Comparison of ENCODE assay signal across 8 cellular contexts in the genomic region with DNA sequence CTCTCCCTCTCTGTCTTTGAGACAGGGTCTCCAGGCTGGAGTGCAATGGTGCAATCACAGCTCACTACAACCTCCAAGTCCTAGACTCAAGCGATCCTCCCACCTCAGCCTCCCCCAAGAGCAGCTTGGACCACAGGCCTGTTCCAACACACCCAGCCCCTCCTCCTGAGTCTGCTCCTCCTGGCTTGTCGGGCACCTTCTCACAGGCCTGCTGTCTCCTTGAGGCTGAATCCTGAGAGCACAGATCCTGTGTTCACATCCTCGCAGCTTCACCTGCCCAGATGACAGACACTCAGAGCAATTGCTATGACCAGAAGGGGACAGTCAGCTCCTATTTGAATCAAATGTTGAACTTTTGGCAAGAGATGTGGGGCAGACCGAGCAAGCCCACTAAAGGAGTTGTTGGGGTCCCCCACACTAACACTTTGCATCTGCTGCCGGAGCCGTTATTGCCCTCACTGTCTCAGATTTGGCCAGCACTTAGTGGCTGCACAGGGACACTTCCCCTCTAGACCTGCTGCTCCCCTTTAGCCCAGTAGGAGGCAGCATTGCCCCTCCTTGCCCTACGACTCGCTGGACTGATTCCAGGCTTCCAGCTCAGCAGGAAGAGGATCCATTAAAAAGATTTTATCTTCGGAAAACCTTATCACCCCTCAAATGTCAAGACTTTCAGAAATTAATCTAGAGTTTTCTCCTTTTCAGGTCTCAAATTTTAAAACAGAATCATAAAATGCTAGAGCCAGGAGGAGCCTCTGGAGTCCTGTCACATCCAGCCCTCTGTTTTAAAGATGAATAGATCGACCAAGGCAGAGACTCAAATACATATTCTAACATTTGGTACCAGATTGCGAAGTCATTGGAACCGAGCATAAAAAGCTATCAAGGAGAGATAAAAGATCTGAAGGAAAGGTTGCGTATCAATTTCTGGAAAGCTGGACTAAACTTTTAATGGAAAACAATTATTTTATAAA.
DNase-seq lines count a peak whose midpoint lies in the region; ATAC-seq and TF ChIP-seq lines count a peak whose summit lies in the region.

No MANE protein-coding gene starts in this region.

- no peaks in the 10 kb centered on the region for H3K9me3 Mint-ChIP-seq in activated B cell treated with CpG ODN at 0.5 μM for 24 hours
- no peaks in the 10 kb centered on the region for H3K9me3 Mint-ChIP-seq in central memory CD8-positive, alpha-beta T cell

- no peak overlapping the region for H3K4me3 Mint-ChIP-seq in activated B cell treated with CpG ODN at 0.5 μM for 24 hours
- no peak overlapping the region for H3K4me3 Mint-ChIP-seq in central memory CD8-positive, alpha-beta T cell

- H3K4me3 ChIP-seq in GM12864 (ENCODE audit: low read depth, low read length) = no peak overlapping the region

- TF ChIP-seq CTCF in GM12864 (IDR thresholded peaks at IDR 0.05; ENCODE audit: low read depth, low read length, missing control alignments) (peak; percentile 98), activated B cell treated with CpG ODN at 0.5 μM for 24 hours (IDR thresholded peaks at IDR 0.05) (no peak)

- no peaks in the 10 kb centered on the region for H3K36me3 Mint-ChIP-seq in activated B cell treated with CpG ODN at 0.5 μM for 24 hours (ENCODE audit: low read depth)
- no peaks in the 10 kb centered on the region for H3K36me3 Mint-ChIP-seq in central memory CD8-positive, alpha-beta T cell (ENCODE audit: insufficient read depth)

- CTCF ChIA-PET in activated B cell treated with CpG ODN at 0.5 μM for 24 hours (lab: Charles Lee) = interaction anchor here (0.7 to 5.2 kb wide), 10 partner anchors 12 to 1688 kb away, joined by 3 to 116 read pairs (median 4); no protein-coding TSS in a partner anchor

- POLR2A ChIA-PET in activated B cell treated with CpG ODN at 0.5 μM for 24 hours (lab: Charles Lee) = no interaction called here

- intact Hi-C loops in activated B cell treated with CpG ODN at 0.5 μM for 24 hours (cut with micrococcal nuclease) = loop anchor here (2.0 to 10.0 kb wide), 4 partner anchors 119 to 1687 kb away; no protein-coding TSS in a partner anchor

- H3K4me1 Mint-ChIP-seq in activated B cell treated with CpG ODN at 0.5 μM for 24 hours = no peaks in the 10 kb centered on the region
- no peaks in the 10 kb centered on the region for H3K4me1 Mint-ChIP-seq in central memory CD8-positive, alpha-beta T cell

- peak; percentile 77 for ATAC-seq in HG02588 (IDR thresholded peaks at IDR 0.05; ENCODE audit: unreplicated experiment)
- peak; percentile 65 for ATAC-seq in activated B cell treated with CpG ODN at 0.5 μM for 24 hours (ENCODE audit: low read depth)
- no peak for ATAC-seq in central memory CD8-positive, alpha-beta T cell (replicated peaks; ENCODE audit: extremely low read depth, poor library complexity, severe bottlenecking)
- no peak for ATAC-seq in GM21526 (IDR thresholded peaks at IDR 0.05; ENCODE audit: low FRiP score, unreplicated experiment)

- peak; percentile 3 for DNase-seq in GM12864 (ENCODE audit: low read depth)
- peak; percentile 46 for DNase-seq in NCI-H187 treated with DMSO at 0.1 percent for 48 hours (lab: John Stamatoyannopoulos, UW)
- peak; percentile 47 for DNase-seq in activated B cell treated with CpG ODN at 0.5 μM for 24 hours
- DNase-seq in central memory CD8-positive, alpha-beta T cell (ENCODE audit: low spot score in 2 of 2) = peak; percentile 23 to 40
- DNase-seq in kidney glomerular epithelial cell (lab: John Stamatoyannopoulos, UW) = peak; percentile 60
- peak; percentile 53 to 64 for DNase-seq in stimulated activated CD4-positive, alpha-beta T cell treated with anti-CD3 and anti-CD28 coated beads, Interleukin-2, amount 100 ng/mL, for 48 hours

- H3K27ac Mint-ChIP-seq in activated B cell treated with CpG ODN at 0.5 μM for 24 hours = no peak overlapping the region
- H3K27ac Mint-ChIP-seq in central memory CD8-positive, alpha-beta T cell (ENCODE audit: low read depth) = no peak overlapping the region

- H3K27me3 Mint-ChIP-seq in activated B cell treated with CpG ODN at 0.5 μM for 24 hours = peaks cover 5% of the 10 kb centered on the region
- H3K27me3 Mint-ChIP-seq in central memory CD8-positive, alpha-beta T cell = peaks cover 24% of the 10 kb centered on the region

Comparison
In these comparisons a context has a peak if more than half of its experiments do, and no peak if none do; other contexts are left out.
1. DNase-seq: peak in every context shown above with its lines; median percentile 60 in kidney glomerular epithelial cell; 58 in stimulated activated CD4-positive, alpha-beta T cell treated with anti-CD3 and anti-CD28 coated beads, Interleukin-2, amount 100 ng/mL, for 48 hours; 47 in activated B cell treated with CpG ODN at 0.5 μM for 24 hours; 46 in NCI-H187 treated with DMSO at 0.1 percent for 48 hours; 32 in central memory CD8-positive, alpha-beta T cell; 3 in GM12864.
2. ATAC-seq: peak in HG02588 (single experiment) and activated B cell treated with CpG ODN at 0.5 μM for 24 hours (single experiment); none in central memory CD8-positive, alpha-beta T cell (single experiment) and GM21526 (single experiment).